In genomic region chr17:29095439-29095838, GRCh38 we compare ENCODE assay signal across 29 cellular contexts.
"Had no signal": no experiment of that assay in that cellular context is flagged by ENCODE, and none has a peak within 500 bp of the region (broad histone marks: within the 10 kb centered on the region; RNA-seq: fewer than 3 reads in every experiment).

No MANE protein-coding gene starts in this region.

- DNase-seq: activated CD4-positive, alpha-beta T cell treated with anti-CD3 and anti-CD28 coated beads for 48 hours; activated CD4-positive, alpha-beta T cell treated with anti-CD3 and anti-CD28 coated beads, Interleukin-2, amount 50 U/mL, for 48 hours; activated CD4-positive, CD25-positive, alpha-beta regulatory T cell; activated CD8-positive, alpha-beta memory T cell treated with anti-CD3 and anti-CD28 coated beads for 24 hours; activated gamma-delta T cell; activated naive CD4-positive, alpha-beta T cell treated with anti-CD3 and anti-CD28 coated beads, Interleukin-2, amount 10 ng/mL, durations not matched to agents 7 days and 5 days; activated naive CD8-positive, alpha-beta T cell treated with anti-CD3 and anti-CD28 coated beads, Interleukin-2, amount 10 ng/mL, durations not matched to agents 7 days and 5 days; activated T-cell treated with anti-CD3 and anti-CD28 coated beads, Interleukin-2, amount 50 U/mL, for 1 hour; cerebellar nuclear complex; effector memory CD8-positive, alpha-beta T cell; islet precursor cell; left cardiac atrium; left ventricle myocardium superior; mucosa of descending colon; pancreas; retina; stimulated activated CD4-positive, alpha-beta T cell treated with anti-CD3 and anti-CD28 coated beads, Interleukin-12 subunit alpha, Interleukin-12 subunit beta, amount 100 ng/mL, for 4 hours; stimulated activated CD4-positive, alpha-beta T cell treated with anti-CD3 and anti-CD28 coated beads, Interleukin-4, amount 100 ng/mL, for 1 hour; stimulated activated naive CD8-positive, alpha-beta T cell treated with anti-CD3 and anti-CD28 coated beads, Interleukin-15, amount 100 ng/mL, for 72 hours; tibial artery; upper lobe of right lung had no signal

- H3K4me3 Mint-ChIP-seq: activated naive CD4-positive, alpha-beta T cell treated with anti-CD3 and anti-CD28 coated beads, Interleukin-2, amount 10 ng/mL, durations not matched to agents 7 days and 5 days; activated naive CD8-positive, alpha-beta T cell treated with anti-CD3 and anti-CD28 coated beads, Interleukin-2, amount 10 ng/mL, durations not matched to agents 7 days and 5 days; effector memory CD8-positive, alpha-beta T cell; nephron; stimulated activated naive CD8-positive, alpha-beta T cell treated with anti-CD3 and anti-CD28 coated beads, Interleukin-15, amount 100 ng/mL, for 72 hours had no signal

- H3K27me3 ChIP-seq: breast epithelium, gastroesophageal sphincter, hepatocyte, pancreas, tibial artery, upper lobe of right lung had no signal

- H3K27ac Mint-ChIP-seq: activated naive CD4-positive, alpha-beta T cell treated with anti-CD3 and anti-CD28 coated beads, Interleukin-2, amount 10 ng/mL, durations not matched to agents 7 days and 5 days; activated naive CD8-positive, alpha-beta T cell treated with anti-CD3 and anti-CD28 coated beads, Interleukin-2, amount 10 ng/mL, durations not matched to agents 7 days and 5 days; nephron; stimulated activated naive CD8-positive, alpha-beta T cell treated with anti-CD3 and anti-CD28 coated beads, Interleukin-15, amount 100 ng/mL, for 72 hours had no signal

- H3K9me3 Mint-ChIP-seq: activated naive CD4-positive, alpha-beta T cell treated with anti-CD3 and anti-CD28 coated beads, Interleukin-2, amount 10 ng/mL, durations not matched to agents 7 days and 5 days; activated naive CD8-positive, alpha-beta T cell treated with anti-CD3 and anti-CD28 coated beads, Interleukin-2, amount 10 ng/mL, durations not matched to agents 7 days and 5 days; effector memory CD8-positive, alpha-beta T cell; nephron; stimulated activated naive CD8-positive, alpha-beta T cell treated with anti-CD3 and anti-CD28 coated beads, Interleukin-15, amount 100 ng/mL, for 72 hours had no signal

- H3K27me3 Mint-ChIP-seq: activated naive CD4-positive, alpha-beta T cell treated with anti-CD3 and anti-CD28 coated beads, Interleukin-2, amount 10 ng/mL, durations not matched to agents 7 days and 5 days; activated naive CD8-positive, alpha-beta T cell treated with anti-CD3 and anti-CD28 coated beads, Interleukin-2, amount 10 ng/mL, durations not matched to agents 7 days and 5 days; effector memory CD8-positive, alpha-beta T cell; stimulated activated naive CD8-positive, alpha-beta T cell treated with anti-CD3 and anti-CD28 coated beads, Interleukin-15, amount 100 ng/mL, for 72 hours had no signal

- ATAC-seq: effector memory CD8-positive, alpha-beta T cell; gastroesophageal sphincter; left cardiac atrium; left ventricle myocardium superior; mucosa of descending colon; pancreas; sciatic nerve; stimulated activated naive CD8-positive, alpha-beta T cell treated with anti-CD3 and anti-CD28 coated beads, Interleukin-15, amount 100 ng/mL, for 72 hours; upper lobe of right lung had no signal

- H3K27ac ChIP-seq: breast epithelium, coronary artery, gastroesophageal sphincter, hepatocyte, pancreas, prostate gland, skin epidermis, tibial artery, upper lobe of right lung had no signal
